In the genomic region with DNA sequence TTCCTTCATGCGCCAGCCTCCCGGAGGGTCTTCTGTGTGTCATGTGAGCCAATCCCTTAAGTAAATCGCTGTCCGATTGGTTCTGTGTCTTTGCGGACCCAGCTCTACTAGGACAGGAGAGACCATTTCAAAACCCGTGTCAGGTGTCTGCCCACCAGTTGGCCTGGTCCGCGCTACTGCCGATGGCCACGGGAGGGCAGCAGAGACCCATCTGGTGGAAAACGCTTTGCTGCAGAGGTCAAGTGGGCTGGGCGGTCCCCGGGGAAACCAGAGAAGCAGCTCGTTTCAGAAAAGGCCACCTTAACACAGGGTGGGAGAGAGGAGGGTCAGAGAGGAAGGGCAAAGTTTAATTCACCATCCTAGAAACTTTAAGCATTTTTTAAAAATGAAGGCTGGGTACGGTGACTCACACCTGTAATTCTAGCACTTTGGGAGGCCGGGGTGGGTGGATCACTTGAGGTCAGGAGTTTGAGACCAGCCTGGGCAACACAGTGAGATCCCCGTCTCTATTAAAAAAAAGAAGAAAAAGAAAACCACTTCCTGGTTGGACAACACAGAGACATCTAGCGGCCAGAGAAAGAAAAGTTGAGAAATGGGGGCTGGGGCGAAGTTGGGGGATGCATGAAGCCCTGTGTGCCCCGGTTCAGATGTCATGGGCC, we compare ENCODE assay signal across 2 cellular contexts.
TF ChIP-seq lines count a peak whose summit lies in the region.

No MANE protein-coding gene starts in this region.

TF ChIP-seq in HEK293, 187 proteins besides CTCF, POLR2A, EP300 and RAD21 (continued from another document):
- TF ChIP-seq SP3 (tag by site-specific recombination; IDR thresholded peaks at IDR 0.05) (peak; percentile 27), ZNF624 (tag by site-specific recombination; IDR thresholded peaks at IDR 0.05) (no peak), ZNF2 (tag by site-specific recombination; IDR thresholded peaks at IDR 0.05) (peak; percentile 52; the same call in 1 of the 2 replicates), KLF1 (tag by site-specific recombination; IDR thresholded peaks at IDR 0.05) (peak; percentile 76), ZNF654 (tag by site-specific recombination; IDR thresholded peaks at IDR 0.05; ENCODE audit: low read depth) (peak; percentile 92), SP2 (tag by site-specific recombination; IDR thresholded peaks at IDR 0.05) (peak; percentile 18; the same call in 1 of the 2 replicates), BCL11B (tag by site-specific recombination; IDR thresholded peaks at IDR 0.05; ENCODE audit: low read depth) (0 out of 2 replicates have a peak, but pooled peaks have one; percentile 58), ZNF629 (tag by site-specific recombination; IDR thresholded peaks at IDR 0.05) (peak; percentile 30; the same call in 1 of the 2 replicates), WT1 (tag by site-specific recombination; IDR thresholded peaks at IDR 0.05) (no peak), ZNF335 (tag by site-specific recombination; conservative IDR thresholded peaks at IDR 0.05) (peak; percentile 39), ZNF174 (tag by site-specific recombination; IDR thresholded peaks at IDR 0.05) (no peak), ZNF138 (tag by site-specific recombination; IDR thresholded peaks at IDR 0.05; ENCODE audit: borderline replicate concordance) (no peak), ZNF768 (tag by site-specific recombination; IDR thresholded peaks at IDR 0.05) (0 out of 2 replicates have a peak, but pooled peaks have one; percentile 41), BCL11A (tag by site-specific recombination; IDR thresholded peaks at IDR 0.05; ENCODE audit: low read depth) (peak; percentile 36; the same call in 1 of the 2 replicates), ZIC2 (tag by site-specific recombination; IDR thresholded peaks at IDR 0.05) (no peak), ZNF391 (tag by site-specific recombination; IDR thresholded peaks at IDR 0.05; ENCODE audit: borderline replicate concordance, low read depth) (peak; percentile 21; the same call in 1 of the 2 replicates), ZNF221 (tag by site-specific recombination; IDR thresholded peaks at IDR 0.05; ENCODE audit: borderline replicate concordance) (no peak), SCRT2 (tag by site-specific recombination; IDR thresholded peaks at IDR 0.05) (peak; percentile 71), KLF9 (tag by site-specific recombination; IDR thresholded peaks at IDR 0.05; ENCODE audit: low read depth) (peak; percentile 75), KLF10 (tag by site-specific recombination; IDR thresholded peaks at IDR 0.05) (0 out of 2 replicates have a peak, but pooled peaks have one; percentile 35), ZNF677 (tag by site-specific recombination; IDR thresholded peaks at IDR 0.05) (no peak), ZNF426 (tag by site-specific recombination; IDR thresholded peaks at IDR 0.05) (no peak)
- TF ChIP-seq, protein P1, sequence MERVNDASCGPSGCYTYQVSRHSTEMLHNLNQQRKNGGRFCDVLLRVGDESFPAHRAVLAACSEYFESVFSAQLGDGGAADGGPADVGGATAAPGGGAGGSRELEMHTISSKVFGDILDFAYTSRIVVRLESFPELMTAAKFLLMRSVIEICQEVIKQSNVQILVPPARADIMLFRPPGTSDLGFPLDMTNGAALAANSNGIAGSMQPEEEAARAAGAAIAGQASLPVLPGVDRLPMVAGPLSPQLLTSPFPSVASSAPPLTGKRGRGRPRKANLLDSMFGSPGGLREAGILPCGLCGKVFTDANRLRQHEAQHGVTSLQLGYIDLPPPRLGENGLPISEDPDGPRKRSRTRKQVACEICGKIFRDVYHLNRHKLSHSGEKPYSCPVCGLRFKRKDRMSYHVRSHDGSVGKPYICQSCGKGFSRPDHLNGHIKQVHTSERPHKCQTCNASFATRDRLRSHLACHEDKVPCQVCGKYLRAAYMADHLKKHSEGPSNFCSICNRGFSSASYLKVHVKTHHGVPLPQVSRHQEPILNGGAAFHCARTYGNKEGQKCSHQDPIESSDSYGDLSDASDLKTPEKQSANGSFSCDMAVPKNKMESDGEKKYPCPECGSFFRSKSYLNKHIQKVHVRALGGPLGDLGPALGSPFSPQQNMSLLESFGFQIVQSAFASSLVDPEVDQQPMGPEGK (tag by site-specific recombination; IDR thresholded peaks at IDR 0.05) = peak; percentile 48; the same call in 1 of the 2 replicates
- TF ChIP-seq, protein P2, sequence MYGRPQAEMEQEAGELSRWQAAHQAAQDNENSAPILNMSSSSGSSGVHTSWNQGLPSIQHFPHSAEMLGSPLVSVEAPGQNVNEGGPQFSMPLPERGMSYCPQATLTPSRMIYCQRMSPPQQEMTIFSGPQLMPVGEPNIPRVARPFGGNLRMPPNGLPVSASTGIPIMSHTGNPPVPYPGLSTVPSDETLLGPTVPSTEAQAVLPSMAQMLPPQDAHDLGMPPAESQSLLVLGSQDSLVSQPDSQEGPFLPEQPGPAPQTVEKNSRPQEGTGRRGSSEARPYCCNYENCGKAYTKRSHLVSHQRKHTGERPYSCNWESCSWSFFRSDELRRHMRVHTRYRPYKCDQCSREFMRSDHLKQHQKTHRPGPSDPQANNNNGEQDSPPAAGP (tag by site-specific recombination; IDR thresholded peaks at IDR 0.05) = peak; percentile 76
- TF ChIP-seq, protein P3, sequence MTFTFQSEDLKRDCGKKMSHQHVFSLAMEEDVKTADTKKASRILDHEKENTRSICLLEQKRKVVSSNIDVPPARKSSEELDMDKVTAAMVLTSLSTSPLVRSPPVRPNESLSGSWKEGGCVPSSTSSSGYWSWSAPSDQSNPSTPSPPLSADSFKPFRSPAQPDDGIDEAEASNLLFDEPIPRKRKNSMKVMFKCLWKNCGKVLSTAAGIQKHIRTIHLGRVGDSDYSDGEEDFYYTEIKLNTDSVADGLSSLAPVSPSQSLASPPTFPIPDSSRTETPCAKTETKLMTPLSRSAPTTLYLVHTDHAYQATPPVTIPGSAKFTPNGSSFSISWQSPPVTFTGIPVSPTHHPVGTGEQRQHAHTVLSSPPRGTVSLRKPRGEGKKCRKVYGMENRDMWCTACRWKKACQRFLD (tag by site-specific recombination; IDR thresholded peaks at IDR 0.05) = no peak
- TF ChIP-seq, protein P4, sequence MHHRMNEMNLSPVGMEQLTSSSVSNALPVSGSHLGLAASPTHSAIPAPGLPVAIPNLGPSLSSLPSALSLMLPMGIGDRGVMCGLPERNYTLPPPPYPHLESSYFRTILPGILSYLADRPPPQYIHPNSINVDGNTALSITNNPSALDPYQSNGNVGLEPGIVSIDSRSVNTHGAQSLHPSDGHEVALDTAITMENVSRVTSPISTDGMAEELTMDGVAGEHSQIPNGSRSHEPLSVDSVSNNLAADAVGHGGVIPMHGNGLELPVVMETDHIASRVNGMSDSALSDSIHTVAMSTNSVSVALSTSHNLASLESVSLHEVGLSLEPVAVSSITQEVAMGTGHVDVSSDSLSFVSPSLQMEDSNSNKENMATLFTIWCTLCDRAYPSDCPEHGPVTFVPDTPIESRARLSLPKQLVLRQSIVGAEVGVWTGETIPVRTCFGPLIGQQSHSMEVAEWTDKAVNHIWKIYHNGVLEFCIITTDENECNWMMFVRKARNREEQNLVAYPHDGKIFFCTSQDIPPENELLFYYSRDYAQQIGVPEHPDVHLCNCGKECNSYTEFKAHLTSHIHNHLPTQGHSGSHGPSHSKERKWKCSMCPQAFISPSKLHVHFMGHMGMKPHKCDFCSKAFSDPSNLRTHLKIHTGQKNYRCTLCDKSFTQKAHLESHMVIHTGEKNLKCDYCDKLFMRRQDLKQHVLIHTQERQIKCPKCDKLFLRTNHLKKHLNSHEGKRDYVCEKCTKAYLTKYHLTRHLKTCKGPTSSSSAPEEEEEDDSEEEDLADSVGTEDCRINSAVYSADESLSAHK (tag by site-specific recombination; IDR thresholded peaks at IDR 0.05) = peak; percentile 47; the same call in 1 of the 2 replicates

TF ChIP-seq in K562, 482 proteins besides CTCF, POLR2A, EP300 and RAD21 (continued from another document and continues in another):
- TF ChIP-seq FOS (IDR thresholded peaks at IDR 0.05; ENCODE audit: extremely low read depth, insufficient read length) = no peak
- 0 out of 3 replicates have a peak, but pooled peaks of 1 of the 2 experiments have one; percentile 51 for TF ChIP-seq CBX3 (IDR thresholded peaks at IDR 0.05; ENCODE audit: borderline replicate concordance in 1 of 2, low read length in 2 of 2)
- TF ChIP-seq STAG1 (CRISPR knock-in tag; IDR thresholded peaks at IDR 0.05; ENCODE audit: borderline replicate concordance) = peak; percentile 96
- TF ChIP-seq CREB1 (IDR thresholded peaks at IDR 0.05) = no peak
- TF ChIP-seq CREB1 (CRISPR knock-in tag; IDR thresholded peaks at IDR 0.05) = peak; percentile 44; the same call in 1 of the 2 replicates
- TF ChIP-seq SMAD4 (CRISPR knock-in tag; conservative IDR thresholded peaks at IDR 0.05) = peak; percentile 78
- peak; percentile 68; the same call in 1 of the 2 replicates for TF ChIP-seq ADNP (tag; IDR thresholded peaks at IDR 0.05)
- TF ChIP-seq NCOA1 (IDR thresholded peaks at IDR 0.05; ENCODE audit: low read depth) = no peak
- TF ChIP-seq, protein P5, sequence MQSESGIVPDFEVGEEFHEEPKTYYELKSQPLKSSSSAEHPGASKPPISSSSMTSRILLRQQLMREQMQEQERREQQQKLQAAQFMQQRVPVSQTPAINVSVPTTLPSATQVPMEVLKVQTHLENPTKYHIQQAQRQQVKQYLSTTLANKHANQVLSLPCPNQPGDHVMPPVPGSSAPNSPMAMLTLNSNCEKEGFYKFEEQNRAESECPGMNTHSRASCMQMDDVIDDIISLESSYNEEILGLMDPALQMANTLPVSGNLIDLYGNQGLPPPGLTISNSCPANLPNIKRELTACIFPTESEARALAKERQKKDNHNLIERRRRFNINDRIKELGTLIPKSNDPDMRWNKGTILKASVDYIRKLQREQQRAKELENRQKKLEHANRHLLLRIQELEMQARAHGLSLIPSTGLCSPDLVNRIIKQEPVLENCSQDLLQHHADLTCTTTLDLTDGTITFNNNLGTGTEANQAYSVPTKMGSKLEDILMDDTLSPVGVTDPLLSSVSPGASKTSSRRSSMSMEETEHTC (IDR thresholded peaks at IDR 0.05) = 0 out of 2 replicates have a peak, but pooled peaks have one; percentile 25
- 0 out of 4 replicates have a peak, but pooled peaks of 1 of the 2 experiments have one; percentile 41 for TF ChIP-seq RCOR1 (IDR thresholded peaks at IDR 0.05; ENCODE audit: borderline replicate concordance in 1 of 2, low read depth in 2 of 2, low read length in 2 of 2)
- peak; percentile 77; the same call in 1 of the 2 replicates for TF ChIP-seq ZEB2 (IDR thresholded peaks at IDR 0.05)
- 0 out of 2 replicates have a peak, but pooled peaks have one; percentile 45 for TF ChIP-seq LEF1 (IDR thresholded peaks at IDR 0.05)
- peak; percentile 68 for TF ChIP-seq CTBP1 (IDR thresholded peaks at IDR 0.05; ENCODE audit: borderline replicate concordance)
- TF ChIP-seq KLF13 (tag; IDR thresholded peaks at IDR 0.05; ENCODE audit: borderline replicate concordance, low read depth) = peak; percentile 90
- peak; percentile 79; the same call in 1 of the 2 replicates for TF ChIP-seq NFATC3 (IDR thresholded peaks at IDR 0.05)
- TF ChIP-seq ZFP1 (CRISPR knock-in tag; IDR thresholded peaks at IDR 0.05) = no peak
- TF ChIP-seq CXXC5 (CRISPR knock-in tag; IDR thresholded peaks at IDR 0.05) = peak; percentile 51
- TF ChIP-seq CBX2 (IDR thresholded peaks at IDR 0.05; ENCODE audit: insufficient read depth, low read length, poor library complexity, severe bottlenecking) = no peak
- TF ChIP-seq NRF1 (conservative IDR thresholded peaks at IDR 0.05 in 1 of 2, IDR thresholded peaks at IDR 0.05 in 1 of 2) = 0 out of 4 replicates have a peak, but pooled peaks of 1 of the 2 experiments have one; percentile 19
- TF ChIP-seq CREM (IDR thresholded peaks at IDR 0.05; ENCODE audit: low read depth) = peak; percentile 64
- peak; percentile 99 for TF ChIP-seq BRD9 (IDR thresholded peaks at IDR 0.05; ENCODE audit: low read depth, partially characterized antibody)
- TF ChIP-seq SIX5 (IDR thresholded peaks at IDR 0.05; ENCODE audit: borderline replicate concordance in 1 of 2, insufficient read depth in 1 of 2, low read depth in 1 of 2, low read length in 2 of 2) = no peak
- peak; percentile 14 to 55; a peak in 2 of 4 replicates for TF ChIP-seq FOXK2 (conservative IDR thresholded peaks at IDR 0.05 in 1 of 2, IDR thresholded peaks at IDR 0.05 in 1 of 2; ENCODE audit: low read depth in 2 of 2)
- peak; percentile 100 for TF ChIP-seq SMARCA5 (IDR thresholded peaks at IDR 0.05)
- 0 out of 2 replicates have a peak, but pooled peaks have one; percentile 25 for TF ChIP-seq PTBP1 (IDR thresholded peaks at IDR 0.05; ENCODE audit: low read depth, low read length)
- no peak for TF ChIP-seq CHD2 (IDR thresholded peaks at IDR 0.05; ENCODE audit: low read depth, low read length)
- no peak for TF ChIP-seq SIN3A (IDR thresholded peaks at IDR 0.05; ENCODE audit: borderline replicate concordance in 2 of 2, control insufficient read depth in 1 of 2, low read depth in 2 of 2, low read length in 2 of 2)
- peak; percentile 55; the same call in 1 of the 2 replicates for TF ChIP-seq GABPB1 (CRISPR knock-in tag; IDR thresholded peaks at IDR 0.05)
- TF ChIP-seq, protein P6, sequence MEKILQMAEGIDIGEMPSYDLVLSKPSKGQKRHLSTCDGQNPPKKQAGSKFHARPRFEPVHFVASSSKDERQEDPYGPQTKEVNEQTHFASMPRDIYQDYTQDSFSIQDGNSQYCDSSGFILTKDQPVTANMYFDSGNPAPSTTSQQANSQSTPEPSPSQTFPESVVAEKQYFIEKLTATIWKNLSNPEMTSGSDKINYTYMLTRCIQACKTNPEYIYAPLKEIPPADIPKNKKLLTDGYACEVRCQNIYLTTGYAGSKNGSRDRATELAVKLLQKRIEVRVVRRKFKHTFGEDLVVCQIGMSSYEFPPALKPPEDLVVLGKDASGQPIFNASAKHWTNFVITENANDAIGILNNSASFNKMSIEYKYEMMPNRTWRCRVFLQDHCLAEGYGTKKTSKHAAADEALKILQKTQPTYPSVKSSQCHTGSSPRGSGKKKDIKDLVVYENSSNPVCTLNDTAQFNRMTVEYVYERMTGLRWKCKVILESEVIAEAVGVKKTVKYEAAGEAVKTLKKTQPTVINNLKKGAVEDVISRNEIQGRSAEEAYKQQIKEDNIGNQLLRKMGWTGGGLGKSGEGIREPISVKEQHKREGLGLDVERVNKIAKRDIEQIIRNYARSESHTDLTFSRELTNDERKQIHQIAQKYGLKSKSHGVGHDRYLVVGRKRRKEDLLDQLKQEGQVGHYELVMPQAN (IDR thresholded peaks at IDR 0.05; ENCODE audit: borderline replicate concordance) = peak; percentile 67
- TF ChIP-seq, protein P7, sequence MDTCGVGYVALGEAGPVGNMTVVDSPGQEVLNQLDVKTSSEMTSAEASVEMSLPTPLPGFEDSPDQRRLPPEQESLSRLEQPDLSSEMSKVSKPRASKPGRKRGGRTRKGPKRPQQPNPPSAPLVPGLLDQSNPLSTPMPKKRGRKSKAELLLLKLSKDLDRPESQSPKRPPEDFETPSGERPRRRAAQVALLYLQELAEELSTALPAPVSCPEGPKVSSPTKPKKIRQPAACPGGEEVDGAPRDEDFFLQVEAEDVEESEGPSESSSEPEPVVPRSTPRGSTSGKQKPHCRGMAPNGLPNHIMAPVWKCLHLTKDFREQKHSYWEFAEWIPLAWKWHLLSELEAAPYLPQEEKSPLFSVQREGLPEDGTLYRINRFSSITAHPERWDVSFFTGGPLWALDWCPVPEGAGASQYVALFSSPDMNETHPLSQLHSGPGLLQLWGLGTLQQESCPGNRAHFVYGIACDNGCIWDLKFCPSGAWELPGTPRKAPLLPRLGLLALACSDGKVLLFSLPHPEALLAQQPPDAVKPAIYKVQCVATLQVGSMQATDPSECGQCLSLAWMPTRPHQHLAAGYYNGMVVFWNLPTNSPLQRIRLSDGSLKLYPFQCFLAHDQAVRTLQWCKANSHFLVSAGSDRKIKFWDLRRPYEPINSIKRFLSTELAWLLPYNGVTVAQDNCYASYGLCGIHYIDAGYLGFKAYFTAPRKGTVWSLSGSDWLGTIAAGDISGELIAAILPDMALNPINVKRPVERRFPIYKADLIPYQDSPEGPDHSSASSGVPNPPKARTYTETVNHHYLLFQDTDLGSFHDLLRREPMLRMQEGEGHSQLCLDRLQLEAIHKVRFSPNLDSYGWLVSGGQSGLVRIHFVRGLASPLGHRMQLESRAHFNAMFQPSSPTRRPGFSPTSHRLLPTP (IDR thresholded peaks at IDR 0.05; ENCODE audit: borderline replicate concordance, extremely low read depth, insufficient read length) = no peak
- peak; percentile 74 for TF ChIP-seq NR2C1 (IDR thresholded peaks at IDR 0.05)
- peak; percentile 79 for TF ChIP-seq NR2C1 (tag; IDR thresholded peaks at IDR 0.05)
